Comparison of ENCODE assay signal across 12 cellular contexts in the genomic region with DNA sequence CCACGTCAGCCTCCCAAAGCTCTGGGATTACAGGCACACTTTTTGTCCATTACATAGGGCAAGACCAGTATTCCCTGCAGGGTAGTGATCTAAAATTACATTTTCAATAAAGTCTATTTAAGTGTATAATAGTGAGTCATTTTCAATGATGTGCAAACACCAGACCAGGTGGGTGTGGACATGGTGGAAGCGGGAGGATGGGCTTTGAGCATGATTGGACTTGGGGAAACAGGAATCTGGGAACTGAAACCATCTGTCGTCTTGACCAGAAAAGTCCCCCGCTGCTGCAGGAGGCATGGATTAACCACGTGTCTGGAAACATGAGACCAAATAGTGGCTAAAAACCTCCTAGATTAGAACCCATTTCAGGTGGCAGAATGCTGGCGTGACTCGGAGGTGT. TPM values are rescaled to one million over a fixed set of nuclear protein-coding genes. Genes with fewer than 3 reads are reported as not detected.
A peak's percentile ranks its signal among the peaks of the same experiment; 100 is the strongest.
DNase-seq lines count a peak whose midpoint lies in the region; ATAC-seq and TF ChIP-seq lines count a peak whose summit lies in the region.
"Had no signal": no experiment of that assay in that cellular context is flagged by ENCODE, and none has a peak within 500 bp of the region (broad histone marks: within the 10 kb centered on the region; RNA-seq: fewer than 3 reads in every experiment).

No MANE protein-coding gene starts in this region.

- peak overlapping the region; percentile 7; the same call in 1 of the 2 replicates for H2AFZ ChIP-seq in GM23248

- H3K36me3 ChIP-seq in GM23248 (ENCODE audit: low read depth) = no peaks in the 10 kb centered on the region
- peaks cover 0 to 12% (median 0%) of the 10 kb centered on the region in 3 donors for H3K36me3 ChIP-seq in esophagus squamous epithelium
- peaks cover 0 to 17% (median 5%) of the 10 kb centered on the region in 4 donors for H3K36me3 ChIP-seq in stomach

- no peak for ATAC-seq in GM18867 (IDR thresholded peaks at IDR 0.05; ENCODE audit: unreplicated experiment)
- no peak for ATAC-seq in T-helper 17 cell

- peak; percentile 80 for DNase-seq in GM23248
- peak; percentile 87 for DNase-seq in NCI-H82 treated with DMSO at 0.1 percent for 48 hours (lab: John Stamatoyannopoulos, UW; ENCODE audit: unreplicated experiment)
- no peak for DNase-seq in esophagus squamous epithelium (lab: John Stamatoyannopoulos, UW)
- DNase-seq in stomach = no peak
- DNase-seq in NCI-H526 treated with DMSO at 0.1 percent for 48 hours (lab: John Stamatoyannopoulos, UW) = no peak
- DNase-seq in T-helper 17 cell = no peak
- DNase-seq in nephron progenitor cell = no peak
- DNase-seq: activated T-cell treated with anti-CD3 and anti-CD28 coated beads for 4 hours, glutamatergic neuron, upper lobe of left lung had no signal

- H3K4me1 ChIP-seq in GM23248 (ENCODE audit: insufficient read depth) = peaks cover 20% of the 10 kb centered on the region
- H3K4me1 ChIP-seq in esophagus squamous epithelium = peaks cover 50 to 96% (median 50%) of the 10 kb centered on the region in 3 donors
- peaks cover 40 to 72% (median 58%) of the 10 kb centered on the region in 4 donors for H3K4me1 ChIP-seq in stomach

- H3K9me3 ChIP-seq in GM23248 (ENCODE audit: low read depth) = no peaks in the 10 kb centered on the region
- H3K9me3 ChIP-seq in esophagus squamous epithelium = no peaks in the 10 kb centered on the region
- no peaks in the 10 kb centered on the region for H3K9me3 ChIP-seq in stomach
- no peaks in the 10 kb centered on the region for H3K9me3 ChIP-seq in T-helper 17 cell (ENCODE audit: control insufficient read depth, low read length, poor library complexity, severe bottlenecking)
- H3K9me3 ChIP-seq: upper lobe of left lung had no signal

- H3K27me3 ChIP-seq in GM23248 (replicated peaks; ENCODE audit: insufficient read depth) (no peaks in the 10 kb centered on the region), esophagus squamous epithelium (no peaks in the 10 kb centered on the region), stomach (no peaks in the 10 kb centered on the region)
- H3K27me3 ChIP-seq: upper lobe of left lung had no signal

- no peaks in the 10 kb centered on the region for H3F3A ChIP-seq in GM23248 (ENCODE audit: insufficient read depth)

- no peak overlapping the region for H3K27ac Mint-ChIP-seq in T-helper 17 cell
- H3K27ac Mint-ChIP-seq in nephron progenitor cell = no peak overlapping the region
- H3K27ac Mint-ChIP-seq: progenitor cell of endocrine pancreas had no signal

- peaks cover 15% of the 10 kb centered on the region for H3K4me1 Mint-ChIP-seq in T-helper 17 cell
- peaks cover 43% of the 10 kb centered on the region for H3K4me1 Mint-ChIP-seq in nephron progenitor cell

- no peaks in the 10 kb centered on the region for H3K79me2 ChIP-seq in GM23248 (ENCODE audit: insufficient read depth)

- no peaks in the 10 kb centered on the region for H3K27me3 Mint-ChIP-seq in T-helper 17 cell
- peaks cover 11% of the 10 kb centered on the region for H3K27me3 Mint-ChIP-seq in nephron progenitor cell (ENCODE audit: low read depth, poor library complexity)

- TF ChIP-seq POLR2A in esophagus squamous epithelium (IDR thresholded peaks at IDR 0.05) (no peak), stomach (IDR thresholded peaks at IDR 0.05) (no peak)

- H3K4me3 Mint-ChIP-seq in T-helper 17 cell (no peak overlapping the region), nephron progenitor cell (no peak overlapping the region)

- H3K36me3 Mint-ChIP-seq in T-helper 17 cell (ENCODE audit: low read depth) = peaks cover 2% of the 10 kb centered on the region
- no peaks in the 10 kb centered on the region for H3K36me3 Mint-ChIP-seq in nephron progenitor cell (ENCODE audit: low read depth)

- 33 to 39% methylated on average over 7 of the region's 7 CpGs for WGBS in GM23248 (ENCODE audit: low coverage in 1 of 2, low lambda C conversion rate in 2 of 2, missing lambda C conversion rate in 2 of 2), 2 experiments
- 25 to 29% methylated on average over 7 of the region's 7 CpGs for WGBS in esophagus squamous epithelium, 2 donors
- WGBS in stomach, 5 donors = 36 to 53% (median 49%) methylated on average over 7 of the region's 7 CpGs

- TF ChIP-seq EP300 in stomach (IDR thresholded peaks at IDR 0.05) = no peak

- no peaks in the 10 kb centered on the region for H3K9me3 Mint-ChIP-seq in nephron progenitor cell

- H3K27ac ChIP-seq in GM23248 (peak overlapping the region; percentile 13; the same call in 1 of the 2 replicates), esophagus squamous epithelium (peak overlapping the region; percentile 87 to 95 (median 93)), stomach (peak overlapping the region; percentile 65 to 92 (median 88))

- peak overlapping the region; percentile 18 for H3K4me2 ChIP-seq in GM23248 (ENCODE audit: unreplicated experiment)

- intact Hi-C loops in esophagus squamous epithelium (cut with DNase I) = no loop called here
- intact Hi-C loops in stomach (cut with DNase I; ENCODE audit: low total_unique reads) = no loop called here

- TF ChIP-seq CTCF in esophagus squamous epithelium (IDR thresholded peaks at IDR 0.05) (no peak), stomach (IDR thresholded peaks at IDR 0.05) (no peak), nephron progenitor cell (IDR thresholded peaks at IDR 0.05) (no peak)

- H4K20me1 ChIP-seq in GM23248 (ENCODE audit: insufficient read depth) = no peaks in the 10 kb centered on the region

- H3K4me3 ChIP-seq in GM23248 = no peak overlapping the region
- peak overlapping the region in 3 of 4 donors; percentile 54 to 65 (median 63) for H3K4me3 ChIP-seq in esophagus squamous epithelium
- H3K4me3 ChIP-seq in stomach = peak overlapping the region in 1 of 4 donors; percentile 24
- H3K4me3 ChIP-seq: upper lobe of left lung had no signal

- in situ Hi-C loops in GM23248 (cut with MboI) = no loop called here

- no peaks in the 10 kb centered on the region for H3K9me2 ChIP-seq in GM23248 (ENCODE audit: insufficient read depth)

- H3K9ac ChIP-seq in GM23248 = no peak overlapping the region

RNA-seq across cellular contexts. Expression of a gene that starts 4.9 kb away (rescaled TPM):
- not detected in 2 replicates for total RNA-seq in GM23248 (2014; rRNA removed; shearing (Covaris generic))
- polyA plus RNA-seq in GM23248 (2016; fragmentation: Nextera tagmentation; extraction: Ambion mirVana) (not detected in 2 replicates), stomach (100 to 1,000 TPM; 442 to 800 (median 537) TPM)
- total RNA-seq in esophagus squamous epithelium (100 to 1,000 TPM; 282 to 837 (median 489) TPM), stomach (100 to 1,000 TPM in 4 of 5 donors, 10 to 100 TPM in 1; 84.8 to 704 (median 191) TPM), T-helper 17 cell (not detected)

RNA-seq across cellular contexts. Expression of a gene that starts 14.4 kb away (rescaled TPM):
- total RNA-seq in GM23248 (2014; rRNA removed; shearing (Covaris generic)) = 0.86 TPM in 1 of 2 replicates, not detected in the other
- polyA plus RNA-seq in GM23248 (2016; fragmentation: Nextera tagmentation; extraction: Ambion mirVana) (0.06 and 0.49 TPM in 2 replicates), stomach (10 to 100 TPM in 2 of 3 donors, 1 to 10 TPM in 1; 4.4 to 18.6 (median 10.4) TPM)
- total RNA-seq in esophagus squamous epithelium (1 to 10 TPM; 1.3 to 8.2 (median 1.6) TPM), stomach (10 to 100 TPM in 3 of 5 donors, 1 to 10 TPM in 2; 3.1 to 40.0 (median 16.3) TPM), T-helper 17 cell (under 1 TPM; 0.39 to 0.52 TPM)
- total RNA-seq: progenitor cell of endocrine pancreas had no signal

RNA-seq across cellular contexts. Expression of a gene that starts 18.1 kb away (rescaled TPM):
- 0.43 TPM in 1 of 2 replicates, not detected in the other for total RNA-seq in GM23248 (2014; rRNA removed; shearing (Covaris generic))
- polyA plus RNA-seq in GM23248 (2016; fragmentation: Nextera tagmentation; extraction: Ambion mirVana) (1.2 and 1.9 TPM in 2 replicates), stomach (10 to 100 TPM; 24.0 to 67.4 (median 60.3) TPM)
- total RNA-seq in esophagus squamous epithelium (10 to 100 TPM in 2 of 4 donors, 1 to 10 TPM in 1, not detected in 1; 3.9 to 29.9 (median 10.1) TPM), stomach (100 to 1,000 TPM in 1 of 5 donors, 10 to 100 TPM in 2, 1 to 10 TPM in 1, not detected in 1; 7.5 to 193 (median 14.8) TPM), T-helper 17 cell (1 to 10 TPM; 1.8 to 4.7 TPM)
- total RNA-seq: progenitor cell of endocrine pancreas had no signal

RNA-seq across cellular contexts. Expression of a gene that starts 22.6 kb away (rescaled TPM):
- total RNA-seq in GM23248 (2014; rRNA removed; shearing (Covaris generic)) = not detected in 2 replicates
- polyA plus RNA-seq in GM23248 (2016; fragmentation: Nextera tagmentation; extraction: Ambion mirVana) = not detected in 2 replicates
- not detected for total RNA-seq in esophagus squamous epithelium
- total RNA-seq in stomach = 1 to 10 TPM in 1 of 5 donors, not detected in 4; 2.6 TPM
- under 1 TPM in 1 of 3 donors, not detected in 2; 0.55 TPM for polyA plus RNA-seq in stomach
- 10 to 100 TPM; 17.1 to 20.6 TPM for total RNA-seq in T-helper 17 cell
- total RNA-seq: progenitor cell of endocrine pancreas had no signal

RNA-seq across cellular contexts. Expression of a gene that starts 34.0 kb away (rescaled TPM):
- total RNA-seq in GM23248 (2014; rRNA removed; shearing (Covaris generic)) = 209 and 233 TPM in 2 replicates
- polyA plus RNA-seq in GM23248 (2016; fragmentation: Nextera tagmentation; extraction: Ambion mirVana) (496 and 515 TPM in 2 replicates), stomach (10 to 100 TPM; 37.9 to 81.1 (median 55.0) TPM)
- total RNA-seq in esophagus squamous epithelium (100 to 1,000 TPM in 1 of 4 donors, 10 to 100 TPM in 3; 39.3 to 146 (median 45.7) TPM), stomach (100 to 1,000 TPM in 1 of 5 donors, 10 to 100 TPM in 4; 10.3 to 118 (median 19.2) TPM), T-helper 17 cell (100 to 1,000 TPM; 533 to 557 TPM)

Comparison
In these comparisons a context has a peak if more than half of its experiments do, and no peak if none do; other contexts are left out.
1. DNase-seq: peak in GM23248 (single experiment) and NCI-H82 treated with DMSO at 0.1 percent for 48 hours (single experiment); none in esophagus squamous epithelium (single experiment), stomach (single experiment), NCI-H526 treated with DMSO at 0.1 percent for 48 hours (single experiment), T-helper 17 cell (0 of 3) and nephron progenitor cell (single experiment).
2. H3K27ac ChIP-seq: peak in every context shown above with its lines; median percentile 93 in esophagus squamous epithelium; 88 in stomach; 13 in GM23248.
3. RNA of a gene that starts 4.9 kb away (total RNA-seq): 282 to 837 TPM in esophagus squamous epithelium and 84.8 to 704 TPM in stomach; not detected in GM23248 and not detected in T-helper 17 cell; every median in the first group is over 10 times any median in the second.